ENCODE assay signal across 10 cellular contexts in genomic region chr3:65439641-65440040, GRCh38.
DNase-seq lines count a peak whose midpoint lies in the region; ATAC-seq, FAIRE-seq and TF ChIP-seq lines count a peak whose summit lies in the region.
"Had no signal": no experiment of that assay in that cellular context is flagged by ENCODE, and none has a peak within 500 bp of the region (broad histone marks: within the 10 kb centered on the region; RNA-seq: fewer than 3 reads in every experiment).

No MANE protein-coding gene starts in this region.

- H3K27ac ChIP-seq in HepG2 (ENCODE audit: extremely low read length, insufficient read depth, low read length): no peak overlapping the region

- no peak for TF ChIP-seq POLR2A in HepG2 (IDR thresholded peaks at IDR 0.05; ENCODE audit: insufficient read depth in 1 of 2, low read depth in 2 of 2, low read length in 2 of 2)

- H3K4me2 ChIP-seq in HepG2 (ENCODE audit: low read depth, low read length): no peak overlapping the region

- BruUV-seq in HepG2 (replicated peaks; lab: Mats Ljungman, UMichigan): no TSS peak

- H3K9me3 ChIP-seq in HepG2 (ENCODE audit: low read length): no peaks in the 10 kb centered on the region

- no peak for FAIRE-seq in HepG2 (lab: Jason Lieb, UNC)
- FAIRE-seq: colon, GM18507 had no signal

- TF ChIP-seq RAD21 in HepG2 (CRISPR knock-in tag; IDR thresholded peaks at IDR 0.05): peak; percentile 35; the same call in 1 of the 2 replicates

- no peaks in the 10 kb centered on the region for H3K4me1 ChIP-seq in HepG2 (ENCODE audit: insufficient read depth, low read length)

- H4K20me1 ChIP-seq in HepG2 (ENCODE audit: insufficient read depth, low read length): no peaks in the 10 kb centered on the region

- TF ChIP-seq EP300 in HepG2 (IDR thresholded peaks at IDR 0.05; ENCODE audit: low read depth in 2 of 2, low read length in 2 of 2): no peak
- no peak for TF ChIP-seq EP300 in HepG2 (CRISPR knock-in tag; IDR thresholded peaks at IDR 0.05; ENCODE audit: borderline replicate concordance)

- WGBS in HepG2 (ENCODE audit: low lambda C conversion rate): 53% methylated on average over 3 of the region's 5 CpGs

- no peak overlapping the region for H3K9ac ChIP-seq in HepG2 (ENCODE audit: insufficient read depth, low read depth, low read length)

- TF ChIP-seq CTCF in choroid plexus epithelial cell (conservative IDR thresholded peaks at IDR 0.05; ENCODE audit: low read depth, low read length) (peak; percentile 86), HepG2 (CRISPR knock-in tag; IDR thresholded peaks at IDR 0.05) (peak; percentile 73)

- in situ Hi-C loops in HepG2 (cut with HindIII; ENCODE audit: extremely low pct_ligation_motif_present, low pct_unique_long_range_greater_than_20kb): loop anchor here (10.0 kb wide), 1 partner anchor 295 kb away; no protein-coding TSS in a partner anchor

- H3K27me3 ChIP-seq in HepG2 (ENCODE audit: control insufficient read depth in 1 of 2, insufficient read depth in 2 of 2, low read length in 2 of 2): no peaks in the 10 kb centered on the region

- POLR2A ChIA-PET in HepG2 (lab: Yijun Ruan, JAX): no interaction called here

- CTCF ChIA-PET in HepG2 (lab: Yijun Ruan, JAX; ENCODE audit: low intra/inter-chr PET ratio, low total read pairs): interaction anchor here (0.8 kb wide), 1 partner anchor 293 kb away, joined by 4 read pairs; no protein-coding TSS in a partner anchor

- no peaks in the 10 kb centered on the region for H3K79me2 ChIP-seq in HepG2 (ENCODE audit: insufficient read depth, low read length)

- H2AFZ ChIP-seq in HepG2 (ENCODE audit: low read length): no peak overlapping the region

- intact Hi-C loops in Right ventricle myocardium inferior (cut with DNase I): loop anchor here (2.0 to 5.0 kb wide), 2 partner anchors 233 to 293 kb away; no protein-coding TSS in a partner anchor
- intact Hi-C loops in cardiac septum (cut with DNase I): loop anchor here (2.0 to 5.0 kb wide), 3 partner anchors 58 to 293 kb away; no protein-coding TSS in a partner anchor
- intact Hi-C loops in HepG2 (cut with micrococcal nuclease; ENCODE audit: unreplicated experiment): loop anchor here (1.0 to 2.0 kb wide), 4 partner anchors 233 to 312 kb away; no protein-coding TSS in a partner anchor

- no peak for DNase-seq in Right ventricle myocardium inferior (ENCODE audit: missing footprints)
- DNase-seq in cardiac septum (ENCODE audit: low spot score): no peak
- peak; percentile 26 for DNase-seq in NCI-H460 (ENCODE audit: extremely low read depth, low read depth)
- peak; percentile 85 for DNase-seq in choroid plexus epithelial cell (ENCODE audit: low read depth)
- peak; percentile 32 for DNase-seq in HepG2 (ENCODE audit: low spot score)
- DNase-seq in activated naive CD4-positive, alpha-beta T cell (lab: John Stamatoyannopoulos, UW): no peak

- no peak overlapping the region for H3K4me3 ChIP-seq in choroid plexus epithelial cell (ENCODE audit: low read depth, low read length)
- no peak overlapping the region for H3K4me3 ChIP-seq in HepG2 (replicated peaks in 1 of 3; ENCODE audit: insufficient read depth in 1 of 3, low read depth in 2 of 3, low read length in 3 of 3)

- H3K36me3 ChIP-seq in HepG2 (replicated peaks in 1 of 2; ENCODE audit: control insufficient read depth in 1 of 2, insufficient read depth in 2 of 2, low read length in 2 of 2): peaks cover 5 to 50% of the 10 kb centered on the region in 2 experiments

- ATAC-seq in Right ventricle myocardium inferior: peak; percentile 71
- ATAC-seq in HepG2: peak; percentile 96
- ATAC-seq in HG02763 (IDR thresholded peaks at IDR 0.05; ENCODE audit: unreplicated experiment): no peak
- no peak for ATAC-seq in HG03565 (IDR thresholded peaks at IDR 0.05; ENCODE audit: unreplicated experiment)

TF ChIP-seq in HepG2, 621 proteins besides CTCF, POLR2A, EP300 and RAD21:
- TF ChIP-seq SIN3A (IDR thresholded peaks at IDR 0.05; ENCODE audit: borderline replicate concordance, low read depth, low read length) (no peak), STAG1 (CRISPR knock-in tag; IDR thresholded peaks at IDR 0.05) (peak; percentile 83), IRF1 (CRISPR knock-in tag; IDR thresholded peaks at IDR 0.05; ENCODE audit: low read depth) (no peak), NAIF1 (CRISPR knock-in tag; IDR thresholded peaks at IDR 0.05; ENCODE audit: borderline replicate concordance) (no peak), KMT2B (CRISPR knock-in tag; IDR thresholded peaks at IDR 0.05) (no peak), PRPF4 (IDR thresholded peaks at IDR 0.05; ENCODE audit: low read depth, low read length, poor library complexity, severe bottlenecking) (no peak), TEAD3 (CRISPR knock-in tag; optimal IDR thresholded peaks at IDR 0.05; ENCODE audit: borderline replicate concordance) (no peak), ZSCAN29 (CRISPR knock-in tag; conservative IDR thresholded peaks at IDR 0.05) (no peak), PBX2 (CRISPR knock-in tag; IDR thresholded peaks at IDR 0.05) (no peak), AGO2 (optimal IDR thresholded peaks at IDR 0.05; ENCODE audit: low read depth, low read length) (no peak), ZNF296 (CRISPR knock-in tag; conservative IDR thresholded peaks at IDR 0.05) (no peak), ZNF383 (CRISPR knock-in tag; IDR thresholded peaks at IDR 0.05; ENCODE audit: borderline replicate concordance) (no peak), ZNF503 (CRISPR knock-in tag; IDR thresholded peaks at IDR 0.05) (no peak), SMC3 (IDR thresholded peaks at IDR 0.05; ENCODE audit: low read length) (peak; percentile 50; the same call in 1 of the 2 replicates), FOXP1 (IDR thresholded peaks at IDR 0.05) (no peak), FOXP1 (CRISPR knock-in tag; IDR thresholded peaks at IDR 0.05) (no peak), UBTF (CRISPR knock-in tag; IDR thresholded peaks at IDR 0.05) (no peak), ZNF703 (CRISPR knock-in tag; IDR thresholded peaks at IDR 0.05; ENCODE audit: borderline replicate concordance) (no peak)

Comparison
In these comparisons a context has a peak if more than half of its experiments do, and no peak if none do; other contexts are left out.
1. ATAC-seq: peak in Right ventricle myocardium inferior (single experiment) and HepG2 (single experiment); none in HG02763 (single experiment) and HG03565 (single experiment).
2. DNase-seq: peak in NCI-H460 (single experiment), choroid plexus epithelial cell (single experiment) and HepG2 (single experiment); none in Right ventricle myocardium inferior (single experiment), cardiac septum (single experiment) and activated naive CD4-positive, alpha-beta T cell (0 of 4).